Comparison of ENCODE assay signal across 17 cellular contexts in the genomic region with DNA sequence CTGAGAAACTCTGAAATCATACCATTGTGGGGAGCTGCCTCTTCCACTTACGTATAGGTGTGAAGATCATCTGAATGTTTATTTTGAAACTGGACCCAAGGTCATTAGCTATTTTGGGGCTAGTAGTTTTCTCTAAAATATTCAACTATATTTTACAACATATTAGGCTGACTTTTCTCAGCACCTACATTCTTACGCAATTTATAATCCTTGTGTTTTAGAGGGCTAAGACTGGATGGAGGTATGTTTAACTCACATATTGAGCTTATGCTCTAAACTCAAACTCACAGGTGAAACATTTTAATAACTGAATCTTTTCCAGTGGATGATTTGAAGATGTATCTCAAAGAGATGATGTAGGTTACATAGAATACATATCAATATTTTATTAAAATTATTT. TPM values are rescaled to one million over a fixed set of nuclear protein-coding genes. Genes with fewer than 3 reads are reported as not detected.
DNase-seq lines count a peak whose midpoint lies in the region; ATAC-seq, FAIRE-seq and TF ChIP-seq lines count a peak whose summit lies in the region.
"Had no signal": no experiment of that assay in that cellular context is flagged by ENCODE, and none has a peak within 500 bp of the region (broad histone marks: within the 10 kb centered on the region; RNA-seq: fewer than 3 reads in every experiment).

No MANE protein-coding gene starts in this region.

- peaks cover 3 to 12% of the 10 kb centered on the region in 2 experiments; a peak in 2 of 4 replicates for H3K79me1 ChIP-seq in IMR-90 (ENCODE audit: low read depth in 1 of 2, low read length in 2 of 2)

- no peak overlapping the region for H2AK9ac ChIP-seq in IMR-90 (replicated peaks; ENCODE audit: low read depth, low read length, poor library complexity)

- H3K4ac ChIP-seq in IMR-90 (ENCODE audit: low read depth, low read length) = no peak overlapping the region

- H3K23ac ChIP-seq in IMR-90 (ENCODE audit: low read depth, low read length) = no peak overlapping the region

- no peak overlapping the region for H3K14ac ChIP-seq in IMR-90 (replicated peaks; ENCODE audit: low read depth, low read length)

- CTCF ChIA-PET in IMR-90 (lab: Yijun Ruan, JAX) = no interaction called here
- CTCF ChIA-PET in GM12878 (lab: Yijun Ruan, JAX) = interaction anchor here (0.7 to 1.9 kb wide), 8 partner anchors 10 to 103 kb away, joined by 3 to 9 read pairs (median 3); no protein-coding TSS in a partner anchor

- no peak for TF ChIP-seq RAD21 in IMR-90 (IDR thresholded peaks at IDR 0.05; ENCODE audit: low read length)
- no peak for TF ChIP-seq RAD21 in GM12878 (IDR thresholded peaks at IDR 0.05; ENCODE audit: insufficient read depth, low read depth, low read length)

- H3K27ac ChIP-seq in ACC112 (ENCODE audit: low read depth, low read length) (0 out of 2 replicates have a peak overlapping the region, but pooled peaks have one; percentile 16), IMR-90 (ENCODE audit: insufficient read depth, low read length) (no peak overlapping the region), GM12878 (ENCODE audit: control insufficient read depth, insufficient read depth) (no peak overlapping the region), thoracic aorta (peak overlapping the region; percentile 22 to 42)
- H3K27ac ChIP-seq: C4-2B had no signal

- no peaks in the 10 kb centered on the region for H3K27me3 ChIP-seq in ACC112 (ENCODE audit: insufficient read depth, low read length)
- H3K27me3 ChIP-seq in IMR-90 (ENCODE audit: control insufficient read depth, insufficient read depth, low read length) = no peaks in the 10 kb centered on the region
- H3K27me3 ChIP-seq in GM12878 (replicated peaks in 1 of 2; ENCODE audit: control insufficient read depth in 2 of 2, insufficient read depth in 2 of 2, low read length in 1 of 2) = no peaks in the 10 kb centered on the region
- H3K27me3 ChIP-seq in thoracic aorta (replicated peaks; ENCODE audit: insufficient read depth) = no peaks in the 10 kb centered on the region

- H2AFZ ChIP-seq in ACC112 (ENCODE audit: low read length, unreplicated experiment) (no peak overlapping the region), IMR-90 (replicated peaks; ENCODE audit: low read length, poor library complexity) (no peak overlapping the region), GM12878 (ENCODE audit: control insufficient read depth, low read depth, low read length) (no peak overlapping the region)

- BruUV-seq in IMR-90 (replicated peaks; lab: Mats Ljungman, UMichigan) (no TSS peak), GM12878 (replicated peaks; lab: Mats Ljungman, UMichigan) (no TSS peak)

- POLR2A ChIA-PET in IMR-90 (lab: Charles Lee; ENCODE audit: unreplicated experiment) (no interaction called here), GM12878 (lab: Charles Lee) (no interaction called here)

- H3K4me2 ChIP-seq in IMR-90 (ENCODE audit: low read depth, low read length) (no peak overlapping the region), GM12878 (ENCODE audit: control insufficient read depth, insufficient read depth) (no peak overlapping the region)

- DNase-seq in IMR-90 (no peak), GM12878 (ENCODE audit: low read depth, low spot score) (no peak), thoracic aorta (ENCODE audit: low spot score) (no peak), NCI-H226 (no peak), retina (no peak), NCI-H2171 (lab: John Stamatoyannopoulos, UW) (no peak)
- DNase-seq: AML-193; CD4-positive, alpha-beta T cell; DMS153; DMS79; GDM1; HCEC 1CT; KBM-7 had no signal

- H4K91ac ChIP-seq in IMR-90 (ENCODE audit: insufficient read depth, low read depth, low read length) = no peak overlapping the region

- H2AK5ac ChIP-seq in IMR-90 (ENCODE audit: low read depth, low read length) = no peak overlapping the region

- H3K79me2 ChIP-seq in ACC112 (ENCODE audit: control insufficient read depth, insufficient read depth, low read length, unreplicated experiment) = no peaks in the 10 kb centered on the region
- no peaks in the 10 kb centered on the region for H3K79me2 ChIP-seq in GM12878 (ENCODE audit: control insufficient read depth, insufficient read depth, low read length)

- peaks cover 11% of the 10 kb centered on the region for H3K9me1 ChIP-seq in IMR-90 (ENCODE audit: insufficient read depth, low read length)

- WGBS in IMR-90 (ENCODE audit: extremely low coverage in 2 of 2, insufficient read length in 1 of 2), 2 experiments = no CpG with 5 or more reads among the region's 2 CpGs
- WGBS in GM12878 (ENCODE audit: insufficient coverage, insufficient replicate concordance, low lambda C conversion rate, missing lambda C conversion rate) = 75% methylated on average over 2 of the region's 2 CpGs

- no peak overlapping the region for H3K9ac ChIP-seq in IMR-90 (ENCODE audit: low read depth, low read length)
- H3K9ac ChIP-seq in GM12878 (ENCODE audit: control insufficient read depth, insufficient read depth, low read length) = no peak overlapping the region

- H3K9me3 ChIP-seq in IMR-90 (ENCODE audit: control insufficient read depth, insufficient read depth, low read length) = no peaks in the 10 kb centered on the region
- H3K9me3 ChIP-seq in GM12878 (replicated peaks; ENCODE audit: control insufficient read depth, insufficient read depth, low read length) = no peaks in the 10 kb centered on the region
- H3K9me3 ChIP-seq in thoracic aorta = no peaks in the 10 kb centered on the region

- H2BK120ac ChIP-seq in IMR-90 (ENCODE audit: low read depth, low read length) = no peak overlapping the region

- in situ Hi-C loops in IMR-90 (cut with MboI; ENCODE audit: low sequenced_read_pairs) (no loop called here), GM12878 (cut with MboI) (no loop called here)

- no peak overlapping the region for H3K18ac ChIP-seq in IMR-90 (ENCODE audit: low read depth, low read length)

- no peak overlapping the region for H4K5ac ChIP-seq in IMR-90 (ENCODE audit: low read depth, low read length)

- SMC1A ChIA-PET in GM12878 (lab: Charles Lee; ENCODE audit: uncharacterized antibody, unreplicated experiment) = interaction anchor here (0.6 to 1.9 kb wide), 5 partner anchors 11 to 580 kb away, joined by 3 to 5 read pairs (median 4); no protein-coding TSS in a partner anchor

- H4K8ac ChIP-seq in IMR-90 (ENCODE audit: low read depth in 2 of 2, low read length in 2 of 2) = no peak overlapping the region

- H3K36me3 ChIP-seq in ACC112 (ENCODE audit: insufficient read depth, low read length) (peaks cover 58% of the 10 kb centered on the region), IMR-90 (ENCODE audit: control insufficient read depth, insufficient read depth, low read length) (peaks cover 30% of the 10 kb centered on the region), GM12878 (ENCODE audit: control insufficient read depth in 2 of 2, insufficient read depth in 2 of 2, low read length in 1 of 2) (no peaks in the 10 kb centered on the region), thoracic aorta (peaks cover 20% of the 10 kb centered on the region)

- H3K56ac ChIP-seq in IMR-90 (ENCODE audit: extremely low read depth, insufficient read depth, low read length) = no peak overlapping the region

- H2BK15ac ChIP-seq in IMR-90 (ENCODE audit: low read depth, low read length) = no peak overlapping the region

- no peaks in the 10 kb centered on the region for H4K20me1 ChIP-seq in IMR-90 (ENCODE audit: insufficient read depth, low read length)
- H4K20me1 ChIP-seq in GM12878 (ENCODE audit: control insufficient read depth, insufficient read depth) = no peaks in the 10 kb centered on the region

- no peak for FAIRE-seq in GM12878 (lab: Jason Lieb, UNC)
- FAIRE-seq: H54 had no signal

- no peak overlapping the region for H2BK20ac ChIP-seq in IMR-90 (ENCODE audit: low read depth, low read length)

- no peak for TF ChIP-seq EP300 in GM12878 (IDR thresholded peaks at IDR 0.05; ENCODE audit: borderline replicate concordance in 1 of 2, control insufficient read depth in 1 of 2, low read depth in 2 of 2, low read length in 2 of 2)

- no peak for TF ChIP-seq POLR2A in IMR-90 (IDR thresholded peaks at IDR 0.05; ENCODE audit: low read depth, low read length)
- TF ChIP-seq POLR2A in GM12878 (IDR thresholded peaks at IDR 0.05; ENCODE audit: low read depth, low read length) = no peak

- intact Hi-C loops in IMR-90 (cut with micrococcal nuclease) = no loop called here
- intact Hi-C loops in GM12878 (cut with micrococcal nuclease; ENCODE audit: unreplicated experiment) = no loop called here

- ATAC-seq in IMR-90 (ENCODE audit: low read depth) (no peak), GM12878 (0 out of 3 replicates have a peak, but pooled peaks have one; percentile 14), thoracic aorta (ENCODE audit: insufficient number of reproducible peaks, low FRiP score, low read depth) (no peak)

- dilution Hi-C loops in IMR-90 (cut with HindIII; ENCODE audit: low sequenced_read_pairs, unreplicated experiment) = no loop called here

- RAD21 ChIA-PET in GM12878 (lab: Charles Lee; ENCODE audit: unreplicated experiment) = interaction anchor here (0.8 to 1.4 kb wide), 2 partner anchors 23 to 102 kb away, joined by 3 read pairs; no protein-coding TSS in a partner anchor

- H2BK5ac ChIP-seq in IMR-90 (ENCODE audit: low read depth, low read length, poor library complexity, severe bottlenecking) = no peak overlapping the region

- no peak overlapping the region for H3K4me3 ChIP-seq in ACC112 (ENCODE audit: low read depth, low read length)
- no peak overlapping the region for H3K4me3 ChIP-seq in IMR-90 (ENCODE audit: insufficient read depth, low read depth, low read length)
- no peak overlapping the region for H3K4me3 ChIP-seq in GM12878
- H3K4me3 ChIP-seq in thoracic aorta = no peak overlapping the region

- no peak for TF ChIP-seq CTCF in IMR-90 (conservative IDR thresholded peaks at IDR 0.05; ENCODE audit: low read depth, low read length)
- no peak for TF ChIP-seq CTCF in GM12878 (IDR thresholded peaks at IDR 0.05 in 2 of 3, conservative IDR thresholded peaks at IDR 0.05 in 1 of 3; ENCODE audit: control insufficient read depth in 2 of 3, extremely low read depth in 1 of 3, insufficient read depth in 1 of 3, low read depth in 3 of 3, low read length in 3 of 3)
- no peak for TF ChIP-seq CTCF in thoracic aorta (IDR thresholded peaks at IDR 0.05)

- H3K4me1 ChIP-seq in ACC112 (ENCODE audit: control insufficient read depth, insufficient read depth, low read length, unreplicated experiment) (peaks cover 41% of the 10 kb centered on the region), IMR-90 (ENCODE audit: control insufficient read depth, insufficient read depth, low read length) (peaks cover 12% of the 10 kb centered on the region), GM12878 (ENCODE audit: control insufficient read depth, insufficient read depth, low read length) (peaks cover 3% of the 10 kb centered on the region; the same call in 1 of the 2 replicates), thoracic aorta (ENCODE audit: control insufficient read depth in 1 of 2, low read depth in 2 of 2) (peaks cover 27 to 54% of the 10 kb centered on the region in 2 donors)

RNA-seq across cellular contexts. Expression of a gene that starts 49.2 kb away (rescaled TPM):
- total RNA-seq in IMR-90 (2012; rRNA removed) (164 and 214 TPM in 2 replicates), GM12878 (2014; rRNA removed) (not detected in 2 replicates), GM12878 (2014; rRNA removed; fragmentation: Illumina TruSeq; extraction: Trizol) (not detected in 2 replicates), GM12878 (2021) (0.24 and 0.33 TPM in 2 replicates), thoracic aorta (1,000 to 10,000 TPM; 1,782 to 2,754 TPM)
- polyA plus RNA-seq in IMR-90 (2012; rRNA removed) (198 and 219 TPM in 2 replicates), GM12878 (2011; rRNA removed) (0.89 and 1.2 TPM in 2 replicates), GM12878 (2014; fragmentation: Illumina TruSeq; extraction: Trizol) (not detected in 2 replicates), GM12878 (2014; fragmentation: Nextera tagmentation; extraction: Ambion mirVana) (not detected), GM12878 (2014; rRNA removed) (not detected in 2 replicates), GM12878 (2016; fragmentation: Nextera tagmentation; extraction: Ambion mirVana) (under 1 TPM; 0.27 to 0.37 TPM)
- polyA plus RNA-seq in IMR-90 (2012; cell fraction: cytosol; rRNA removed) = 314 and 322 TPM in 2 replicates
- 132 and 323 TPM in 2 replicates for polyA plus RNA-seq in IMR-90 (2012; cell fraction: nucleus; rRNA removed; ENCODE audit: low replicate concordance)
- total RNA-seq in GM12878 (2013; cell fraction: nucleolus; rRNA removed) = 1.0 and 1.5 TPM in 2 replicates
- polyA plus RNA-seq in GM12878 (2011; ENCODE audit: low read depth) = not detected
- 1.1 and 1.3 TPM in 2 replicates for polyA plus RNA-seq in GM12878 (2011; cell fraction: cytosol; rRNA removed)
- 1.3 and 1.5 TPM in 2 replicates for polyA plus RNA-seq in GM12878 (2011; cell fraction: nucleus; rRNA removed)
- not detected in 2 replicates for polyA plus RNA-seq in GM12878 (2012)
- 0.88 and 2.0 TPM in 2 replicates for polyA minus RNA-seq in GM12878 (2011; rRNA and poly(A)+ RNA removed)
- 1.3 and 2.5 TPM in 2 replicates for polyA minus RNA-seq in GM12878 (2011; cell fraction: cytosol; rRNA and poly(A)+ RNA removed)
- polyA minus RNA-seq in GM12878 (2011; cell fraction: nucleus; rRNA and poly(A)+ RNA removed) = 0.86 and 1.2 TPM in 2 replicates
- total RNA-seq: CD4-positive, alpha-beta T cell; HT-29 had no signal

Comparison
In these comparisons a context has a peak if more than half of its experiments do, and no peak if none do; other contexts are left out.
1. H3K27ac ChIP-seq: peak in ACC112 (single experiment) and thoracic aorta (2 of 2); none in IMR-90 (single experiment) and GM12878 (single experiment).
2. RNA of a gene that starts 49.2 kb away (total RNA-seq): 1,782 to 2,754 TPM in thoracic aorta and 164 to 214 TPM in IMR-90; 0.24 to 1.5 TPM in GM12878; every median in the first group is over 10 times any median in the second.